8 cellular contexts compared by ENCODE assay signal in genomic region chr2:214529514-214529913, GRCh38.
"Had no signal": no experiment of that assay in that cellular context is flagged by ENCODE, and none has a peak within 500 bp of the region (broad histone marks: within the 10 kb centered on the region; RNA-seq: fewer than 3 reads in every experiment).

No MANE protein-coding gene starts in this region.

- H3K27ac ChIP-seq: KMS-11 had no signal

- H3K4me3 Mint-ChIP-seq: HFFc6 had no signal

- H3K9me3 Mint-ChIP-seq: HFFc6 had no signal

- H3K4me1 ChIP-seq: HAP-1 had no signal

- FAIRE-seq: HTR-8/SVneo had no signal

- H3K4me3 ChIP-seq: HAP-1 had no signal

- H3K27ac Mint-ChIP-seq: HFFc6 had no signal

- H3K9ac ChIP-seq: KMS-11 had no signal

- H3K4me2 ChIP-seq: KMS-11 had no signal

- H3K36me3 ChIP-seq: HAP-1 had no signal

- H3K9me3 ChIP-seq: HAP-1 had no signal

- ATAC-seq: HCT116 had no signal

- DNase-seq: GOT3, H7, HFFc6, KBM-7 had no signal
